Comparison of ENCODE assay signal across 1 cellular context in the genomic region with DNA sequence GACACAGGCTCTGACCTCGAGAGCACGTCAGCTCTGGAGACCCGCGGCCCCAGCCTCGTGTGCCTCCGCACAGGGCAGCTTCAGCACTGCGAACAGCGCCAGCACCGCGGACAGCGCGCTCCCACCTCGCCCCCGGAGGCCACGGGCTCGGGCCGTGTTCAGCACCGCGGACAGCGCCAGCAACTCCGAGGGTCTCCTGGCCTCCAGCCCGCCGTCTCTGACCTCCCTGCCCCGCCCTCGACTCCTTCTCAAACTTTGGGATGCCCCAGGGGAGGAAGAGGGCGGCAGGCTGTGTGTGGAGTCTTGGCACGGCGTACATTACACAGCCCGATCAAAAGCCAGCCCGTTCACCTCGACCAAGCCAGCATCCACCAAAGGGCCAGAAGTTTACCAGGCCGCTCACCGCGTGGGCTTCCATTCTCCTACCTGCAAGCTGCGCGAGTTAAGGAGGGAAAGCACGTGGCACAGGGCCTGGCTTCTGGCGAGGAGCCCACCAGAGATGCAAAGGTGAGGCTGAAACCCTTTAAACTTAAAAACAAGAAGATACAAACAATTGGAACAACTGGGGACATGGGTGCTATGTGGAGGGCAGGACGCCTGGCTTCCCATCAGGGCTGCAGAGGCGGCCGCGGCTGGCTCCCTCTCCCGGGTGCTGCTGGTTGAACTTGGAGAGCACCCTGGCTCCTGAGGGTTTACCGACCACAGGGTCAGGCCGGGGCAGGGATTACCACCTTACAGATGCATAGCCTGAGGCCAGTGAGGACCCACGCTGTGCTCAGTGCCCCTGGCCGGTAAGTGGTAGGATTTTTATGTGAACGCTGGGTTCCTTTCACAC.
TF ChIP-seq lines count a peak whose summit lies in the region.

No MANE protein-coding gene starts in this region.

TF ChIP-seq in HepG2, 621 proteins besides CTCF, POLR2A, EP300 and RAD21 (continued from another document):
- TF ChIP-seq GPBP1L1 (CRISPR knock-in tag; IDR thresholded peaks at IDR 0.05) (no peak), ZNF879 (CRISPR knock-in tag; IDR thresholded peaks at IDR 0.05) (peak; percentile 100), PITX1 (CRISPR knock-in tag; IDR thresholded peaks at IDR 0.05) (peak; percentile 99), NKX3-1 (CRISPR knock-in tag; IDR thresholded peaks at IDR 0.05) (peak; percentile 100), KAT8 (CRISPR knock-in tag; IDR thresholded peaks at IDR 0.05) (peak; percentile 96), ZNF230 (CRISPR knock-in tag; IDR thresholded peaks at IDR 0.05) (peak; percentile 100), DNMT1 (CRISPR knock-in tag; IDR thresholded peaks at IDR 0.05) (peak; percentile 100), ZNF274 (CRISPR knock-in tag; IDR thresholded peaks at IDR 0.05) (peak; percentile 100), U2AF1 (optimal IDR thresholded peaks at IDR 0.05; ENCODE audit: low read depth, low read length) (no peak), HOXA7 (CRISPR knock-in tag; IDR thresholded peaks at IDR 0.05) (peak; percentile 100), ZNF737 (CRISPR knock-in tag; IDR thresholded peaks at IDR 0.05; ENCODE audit: borderline replicate concordance) (peak; percentile 100), ISX (CRISPR knock-in tag; conservative IDR thresholded peaks at IDR 0.05) (peak; percentile 100), ZNF766 (CRISPR knock-in tag; IDR thresholded peaks at IDR 0.05; ENCODE audit: borderline replicate concordance) (peak; percentile 100), ZEB1 (IDR thresholded peaks at IDR 0.05; ENCODE audit: insufficient replicate concordance, low read depth) (no peak), LBX2 (CRISPR knock-in tag; IDR thresholded peaks at IDR 0.05; ENCODE audit: borderline replicate concordance) (peak; percentile 100), HDAC1 (CRISPR knock-in tag; IDR thresholded peaks at IDR 0.05) (peak; percentile 99), ZNF549 (CRISPR knock-in tag; IDR thresholded peaks at IDR 0.05) (peak; percentile 96), ZNF333 (CRISPR knock-in tag; IDR thresholded peaks at IDR 0.05; ENCODE audit: borderline replicate concordance) (peak; percentile 100), PLRG1 (conservative IDR thresholded peaks at IDR 0.05) (no peak), ZNF678 (CRISPR knock-in tag; IDR thresholded peaks at IDR 0.05) (peak; percentile 100), CEBPB (IDR thresholded peaks at IDR 0.05; ENCODE audit: borderline replicate concordance, low read depth, low read length) (no peak), RBM22 (optimal IDR thresholded peaks at IDR 0.05; ENCODE audit: low read length) (no peak), ZFAT (CRISPR knock-in tag; conservative IDR thresholded peaks at IDR 0.05) (peak; percentile 98), THYN1 (CRISPR knock-in tag; IDR thresholded peaks at IDR 0.05; ENCODE audit: borderline replicate concordance, low read depth) (peak; percentile 100; the same call in 1 of the 2 replicates), MAF1 (CRISPR knock-in tag; IDR thresholded peaks at IDR 0.05; ENCODE audit: borderline replicate concordance) (peak; percentile 100), CENPX (CRISPR knock-in tag; IDR thresholded peaks at IDR 0.05) (peak; percentile 94; the same call in 1 of the 2 replicates), ARHGAP35 (CRISPR knock-in tag; IDR thresholded peaks at IDR 0.05; ENCODE audit: borderline replicate concordance) (peak; percentile 100), SMAD9 (CRISPR knock-in tag; IDR thresholded peaks at IDR 0.05) (peak; percentile 100), TMF1 (CRISPR knock-in tag; IDR thresholded peaks at IDR 0.05; ENCODE audit: low read depth) (peak; percentile 100), ZNF501 (CRISPR knock-in tag; IDR thresholded peaks at IDR 0.05) (peak; percentile 100), SALL2 (CRISPR knock-in tag; IDR thresholded peaks at IDR 0.05) (peak; percentile 100), SP4 (CRISPR knock-in tag; IDR thresholded peaks at IDR 0.05) (peak; percentile 98), BATF2 (CRISPR knock-in tag; IDR thresholded peaks at IDR 0.05) (peak; percentile 100), ZBTB20 (CRISPR knock-in tag; IDR thresholded peaks at IDR 0.05; ENCODE audit: borderline replicate concordance, low read depth) (peak; percentile 100), SRSF4 (IDR thresholded peaks at IDR 0.05; ENCODE audit: low read depth, low read length, poor library complexity, severe bottlenecking) (no peak), TGIF2 (CRISPR knock-in tag; IDR thresholded peaks at IDR 0.05) (peak; percentile 99), TCF7 (IDR thresholded peaks at IDR 0.05; ENCODE audit: low read depth) (no peak), ZBTB40 (IDR thresholded peaks at IDR 0.05) (no peak), ZBTB40 (CRISPR knock-in tag; IDR thresholded peaks at IDR 0.05) (peak; percentile 98), KDM1A (CRISPR knock-in tag; IDR thresholded peaks at IDR 0.05) (peak; percentile 95), GTF3A (CRISPR knock-in tag; conservative IDR thresholded peaks at IDR 0.05) (peak; percentile 95; the same call in 1 of the 2 replicates), ZNF431 (CRISPR knock-in tag; IDR thresholded peaks at IDR 0.05; ENCODE audit: borderline replicate concordance, low read depth) (peak; percentile 100), TBP (CRISPR knock-in tag; IDR thresholded peaks at IDR 0.05) (no peak), ETV5 (CRISPR knock-in tag; IDR thresholded peaks at IDR 0.05; ENCODE audit: borderline replicate concordance) (peak; percentile 97), ZNF674 (CRISPR knock-in tag; IDR thresholded peaks at IDR 0.05; ENCODE audit: low read depth) (peak; percentile 100), ZNF44 (CRISPR knock-in tag; IDR thresholded peaks at IDR 0.05) (peak; percentile 100), ZNF414 (CRISPR knock-in tag; IDR thresholded peaks at IDR 0.05) (peak; percentile 100)
- TF ChIP-seq, protein P1, sequence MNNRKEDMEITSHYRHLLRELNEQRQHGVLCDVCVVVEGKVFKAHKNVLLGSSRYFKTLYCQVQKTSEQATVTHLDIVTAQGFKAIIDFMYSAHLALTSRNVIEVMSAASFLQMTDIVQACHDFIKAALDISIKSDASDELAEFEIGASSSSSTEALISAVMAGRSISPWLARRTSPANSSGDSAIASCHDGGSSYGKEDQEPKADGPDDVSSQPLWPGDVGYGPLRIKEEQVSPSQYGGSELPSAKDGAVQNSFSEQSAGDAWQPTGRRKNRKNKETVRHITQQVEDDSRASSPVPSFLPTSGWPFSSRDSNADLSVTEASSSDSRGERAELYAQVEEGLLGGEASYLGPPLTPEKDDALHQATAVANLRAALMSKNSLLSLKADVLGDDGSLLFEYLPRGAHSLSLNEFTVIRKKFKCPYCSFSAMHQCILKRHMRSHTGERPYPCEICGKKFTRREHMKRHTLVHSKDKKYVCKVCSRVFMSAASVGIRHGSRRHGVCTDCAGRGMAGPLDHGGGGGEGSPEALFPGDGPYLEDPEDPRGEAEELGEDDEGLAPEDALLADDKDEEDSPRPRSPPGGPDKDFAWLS (CRISPR knock-in tag; IDR thresholded peaks at IDR 0.05; ENCODE audit: borderline replicate concordance): peak; percentile 99
- TF ChIP-seq, protein P2, sequence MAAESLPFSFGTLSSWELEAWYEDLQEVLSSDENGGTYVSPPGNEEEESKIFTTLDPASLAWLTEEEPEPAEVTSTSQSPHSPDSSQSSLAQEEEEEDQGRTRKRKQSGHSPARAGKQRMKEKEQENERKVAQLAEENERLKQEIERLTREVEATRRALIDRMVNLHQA (CRISPR knock-in tag; IDR thresholded peaks at IDR 0.05): peak; percentile 98
- TF ChIP-seq, protein P3, sequence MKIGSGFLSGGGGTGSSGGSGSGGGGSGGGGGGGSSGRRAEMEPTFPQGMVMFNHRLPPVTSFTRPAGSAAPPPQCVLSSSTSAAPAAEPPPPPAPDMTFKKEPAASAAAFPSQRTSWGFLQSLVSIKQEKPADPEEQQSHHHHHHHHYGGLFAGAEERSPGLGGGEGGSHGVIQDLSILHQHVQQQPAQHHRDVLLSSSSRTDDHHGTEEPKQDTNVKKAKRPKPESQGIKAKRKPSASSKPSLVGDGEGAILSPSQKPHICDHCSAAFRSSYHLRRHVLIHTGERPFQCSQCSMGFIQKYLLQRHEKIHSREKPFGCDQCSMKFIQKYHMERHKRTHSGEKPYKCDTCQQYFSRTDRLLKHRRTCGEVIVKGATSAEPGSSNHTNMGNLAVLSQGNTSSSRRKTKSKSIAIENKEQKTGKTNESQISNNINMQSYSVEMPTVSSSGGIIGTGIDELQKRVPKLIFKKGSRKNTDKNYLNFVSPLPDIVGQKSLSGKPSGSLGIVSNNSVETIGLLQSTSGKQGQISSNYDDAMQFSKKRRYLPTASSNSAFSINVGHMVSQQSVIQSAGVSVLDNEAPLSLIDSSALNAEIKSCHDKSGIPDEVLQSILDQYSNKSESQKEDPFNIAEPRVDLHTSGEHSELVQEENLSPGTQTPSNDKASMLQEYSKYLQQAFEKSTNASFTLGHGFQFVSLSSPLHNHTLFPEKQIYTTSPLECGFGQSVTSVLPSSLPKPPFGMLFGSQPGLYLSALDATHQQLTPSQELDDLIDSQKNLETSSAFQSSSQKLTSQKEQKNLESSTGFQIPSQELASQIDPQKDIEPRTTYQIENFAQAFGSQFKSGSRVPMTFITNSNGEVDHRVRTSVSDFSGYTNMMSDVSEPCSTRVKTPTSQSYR (CRISPR knock-in tag; IDR thresholded peaks at IDR 0.05; ENCODE audit: borderline replicate concordance): peak; percentile 98
TF ChIP-seq in HepG2: peak in this region for 530.
